ENCODE assay signal across 3 cellular contexts in the genomic region with DNA sequence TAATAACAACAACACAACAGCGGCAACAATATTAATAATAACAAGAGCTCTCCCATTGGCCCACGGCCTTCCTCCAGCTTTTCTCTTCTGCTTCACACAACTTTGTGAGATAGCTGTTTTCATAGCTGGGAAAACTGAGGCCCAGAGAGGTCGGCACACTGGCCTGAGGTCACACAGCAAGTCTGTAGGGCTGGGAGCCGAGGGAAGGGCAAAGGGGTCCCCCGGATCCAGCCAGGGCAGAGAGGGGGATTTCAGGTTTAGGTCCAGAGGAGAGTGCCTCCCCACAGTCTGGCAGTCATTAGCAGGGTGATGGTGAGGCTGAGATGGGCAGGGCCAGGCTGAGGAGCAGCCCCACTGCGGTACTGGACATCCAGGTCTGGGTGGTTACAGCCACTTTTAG.
TF ChIP-seq lines count a peak whose summit lies in the region.

No MANE protein-coding gene starts in this region.

TF ChIP-seq in A549, 52 proteins besides CTCF, POLR2A, EP300 and RAD21:
- no peak for TF ChIP-seq MYC (IDR thresholded peaks at IDR 0.05; ENCODE audit: borderline replicate concordance, low read length)
- TF ChIP-seq ZFP36 (IDR thresholded peaks at IDR 0.05; ENCODE audit: borderline replicate concordance, partially characterized antibody) = peak; percentile 24
TF ChIP-seq in A549: peak in this region for 1.

TF ChIP-seq in HEK293, 187 proteins besides CTCF, POLR2A, EP300 and RAD21:
- TF ChIP-seq ZNF768 (tag by site-specific recombination; IDR thresholded peaks at IDR 0.05) (peak; percentile 91; the same call in 1 of the 2 replicates), ZNF274 (IDR thresholded peaks at IDR 0.05; ENCODE audit: low read length) (no peak), ZNF274 (tag by site-specific recombination; IDR thresholded peaks at IDR 0.05; ENCODE audit: borderline replicate concordance) (no peak)
- TF ChIP-seq, protein P1, sequence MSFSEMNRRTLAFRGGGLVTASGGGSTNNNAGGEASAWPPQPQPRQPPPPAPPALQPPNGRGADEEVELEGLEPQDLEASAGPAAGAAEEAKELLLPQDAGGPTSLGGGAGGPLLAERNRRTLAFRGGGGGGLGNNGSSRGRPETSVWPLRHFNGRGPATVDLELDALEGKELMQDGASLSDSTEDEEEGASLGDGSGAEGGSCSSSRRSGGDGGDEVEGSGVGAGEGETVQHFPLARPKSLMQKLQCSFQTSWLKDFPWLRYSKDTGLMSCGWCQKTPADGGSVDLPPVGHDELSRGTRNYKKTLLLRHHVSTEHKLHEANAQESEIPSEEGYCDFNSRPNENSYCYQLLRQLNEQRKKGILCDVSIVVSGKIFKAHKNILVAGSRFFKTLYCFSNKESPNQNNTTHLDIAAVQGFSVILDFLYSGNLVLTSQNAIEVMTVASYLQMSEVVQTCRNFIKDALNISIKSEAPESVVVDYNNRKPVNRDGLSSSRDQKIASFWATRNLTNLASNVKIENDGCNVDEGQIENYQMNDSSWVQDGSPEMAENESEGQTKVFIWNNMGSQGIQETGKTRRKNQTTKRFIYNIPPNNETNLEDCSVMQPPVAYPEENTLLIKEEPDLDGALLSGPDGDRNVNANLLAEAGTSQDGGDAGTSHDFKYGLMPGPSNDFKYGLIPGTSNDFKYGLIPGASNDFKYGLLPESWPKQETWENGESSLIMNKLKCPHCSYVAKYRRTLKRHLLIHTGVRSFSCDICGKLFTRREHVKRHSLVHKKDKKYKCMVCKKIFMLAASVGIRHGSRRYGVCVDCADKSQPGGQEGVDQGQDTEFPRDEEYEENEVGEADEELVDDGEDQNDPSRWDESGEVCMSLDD (tag by site-specific recombination; IDR thresholded peaks at IDR 0.05) = no peak

TF ChIP-seq in endothelial cell of umbilical vein, 7 proteins besides CTCF, POLR2A, EP300 and RAD21:
- TF ChIP-seq POLR2AphosphoS5 (IDR thresholded peaks at IDR 0.05; ENCODE audit: insufficient read depth, low read depth, low read length) = no peak
- no peak for TF ChIP-seq MYC (IDR thresholded peaks at IDR 0.05; ENCODE audit: low read depth, low read length)
- no peak for TF ChIP-seq FOS (IDR thresholded peaks at IDR 0.05; ENCODE audit: borderline replicate concordance, insufficient read depth, low read length)
- TF ChIP-seq JUN (IDR thresholded peaks at IDR 0.05; ENCODE audit: borderline replicate concordance, insufficient read depth, insufficient read length, low read depth) = no peak
- TF ChIP-seq GATA2 (IDR thresholded peaks at IDR 0.05; ENCODE audit: insufficient read depth, insufficient read length, low read depth, low read length) = no peak
- TF ChIP-seq, protein P2, sequence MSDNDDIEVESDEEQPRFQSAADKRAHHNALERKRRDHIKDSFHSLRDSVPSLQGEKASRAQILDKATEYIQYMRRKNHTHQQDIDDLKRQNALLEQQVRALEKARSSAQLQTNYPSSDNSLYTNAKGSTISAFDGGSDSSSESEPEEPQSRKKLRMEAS (IDR thresholded peaks at IDR 0.05; ENCODE audit: insufficient read depth, insufficient read length) = no peak
- no peak for TF ChIP-seq EZH2 (IDR thresholded peaks at IDR 0.05; ENCODE audit: borderline replicate concordance, low read depth, low read length, severe bottlenecking)
